ENCODE assay signal across 20 cellular contexts in genomic region chr3:32200490-32200889, GRCh38. TPM values are rescaled to one million over a fixed set of nuclear protein-coding genes. Genes with fewer than 3 reads are reported as not detected.
A peak's percentile ranks its signal among the peaks of the same experiment; 100 is the strongest.
DNase-seq lines count a peak whose midpoint lies in the region; ATAC-seq and TF ChIP-seq lines count a peak whose summit lies in the region.
"Had no signal": no experiment of that assay in that cellular context is flagged by ENCODE, and none has a peak within 500 bp of the region (broad histone marks: within the 10 kb centered on the region; RNA-seq: fewer than 3 reads in every experiment).

No MANE protein-coding gene starts in this region.

- no peak for TF ChIP-seq EP300 in sigmoid colon (IDR thresholded peaks at IDR 0.05)

- TF ChIP-seq POLR2A in sigmoid colon (IDR thresholded peaks at IDR 0.05), result no peak

- H3K36me3 ChIP-seq in left ventricle myocardium inferior (no peaks in the 10 kb centered on the region), sigmoid colon (no peaks in the 10 kb centered on the region)

- H3K4me1 ChIP-seq in left ventricle myocardium inferior (peaks cover 74% of the 10 kb centered on the region), sigmoid colon (peaks cover 0 to 3% (median 0%) of the 10 kb centered on the region in 4 donors)

- H3K27ac ChIP-seq in left ventricle myocardium inferior (replicated peaks) (peak overlapping the region; percentile 90), sigmoid colon (peak overlapping the region in 1 of 4 donors; percentile 50)
- H3K27ac ChIP-seq: RWPE1 had no signal

- DNase-seq in Daoy (ENCODE audit: low read depth) (peak; percentile 7), choroid plexus epithelial cell (ENCODE audit: low read depth) (peak; percentile 69), left ventricle myocardium inferior (peak; percentile 77), sigmoid colon (peak; percentile 89), 8988T (no peak), epidermal melanocyte (ENCODE audit: insufficient read length, low spot score) (no peak)
- DNase-seq: activated CD4-positive, alpha-beta memory T cell treated with anti-CD3 and anti-CD28 coated beads, Interleukin-2, amount 10 ng/mL, durations not matched to agents 7 days and 5 days; activated naive CD8-positive, alpha-beta T cell treated with anti-CD3 and anti-CD28 coated beads, Interleukin-2, amount 10 ng/mL, durations not matched to agents 7 days and 5 days; activated T-cell treated with anti-CD3 and anti-CD28 coated beads, Interleukin-2, amount 50 U/mL, for 48 hours; CD8-positive, alpha-beta memory T cell; cerebellar nuclear complex; EL; endodermal cell; NCI-H1417 treated with DMSO at 0.1 percent for 48 hours; NCI-H2227 treated with DMSO at 0.1 percent for 48 hours; stimulated activated naive B cell treated with anti-CD40 and anti-IgM and Interleukin-4, amounts not matched to agents 10 μg/mL and 1 μg/mL and 100 μg/mL, for 72 hours had no signal

- H3K27me3 ChIP-seq in left ventricle myocardium inferior (ENCODE audit: low read depth), result no peaks in the 10 kb centered on the region
- no peaks in the 10 kb centered on the region for H3K27me3 ChIP-seq in sigmoid colon

- H3K4me3 ChIP-seq in choroid plexus epithelial cell (ENCODE audit: low read depth, low read length) (no peak overlapping the region), left ventricle myocardium inferior (peak overlapping the region; percentile 10), sigmoid colon (no peak overlapping the region)
- H3K4me3 ChIP-seq: K562 had no signal

- H3K9me3 ChIP-seq in left ventricle myocardium inferior (replicated peaks) (no peaks in the 10 kb centered on the region), sigmoid colon (no peaks in the 10 kb centered on the region)

- TF ChIP-seq CTCF in choroid plexus epithelial cell (conservative IDR thresholded peaks at IDR 0.05; ENCODE audit: low read depth, low read length), result no peak
- TF ChIP-seq CTCF in left ventricle myocardium inferior (IDR thresholded peaks at IDR 0.05; ENCODE audit: borderline replicate concordance), result no peak
- no peak for TF ChIP-seq CTCF in sigmoid colon (IDR thresholded peaks at IDR 0.05)

- no peak for ATAC-seq in HG03439 (IDR thresholded peaks at IDR 0.05; ENCODE audit: unreplicated experiment)
- no peak for ATAC-seq in GM19395 (IDR thresholded peaks at IDR 0.05; ENCODE audit: unreplicated experiment)
- ATAC-seq: K562; stimulated activated naive B cell treated with anti-CD40 and anti-IgM and Interleukin-4, amounts not matched to agents 10 μg/mL and 1 μg/mL and 100 μg/mL, for 72 hours had no signal

- intact Hi-C loops in left ventricle myocardium inferior (cut with micrococcal nuclease), result loop anchor here (5.0 kb wide), 1 partner anchor 37 kb away; the partner anchor contains the start of gene CMTM8
- intact Hi-C loops in sigmoid colon (cut with DNase I), result no loop called here

- 84 to 86% methylated on average over 7 of the region's 7 CpGs for WGBS in sigmoid colon, 2 donors

RNA-seq across cellular contexts. Expression of gene CMTM8, which starts 38.0 kb away (rescaled TPM):
- total RNA-seq in Daoy (2014; rRNA removed; shearing (Covaris generic)), result 1.1 and 3.7 TPM in 2 replicates
- total RNA-seq in left ventricle myocardium inferior, result 5.7 TPM
- 1 to 10 TPM in 1 of 4 donors, under 1 TPM in 2, not detected in 1; 0.49 to 4.4 (median 0.81) TPM for total RNA-seq in sigmoid colon
- polyA plus RNA-seq in sigmoid colon, result 1 to 10 TPM; 4.2 to 7.9 (median 4.4) TPM
- total RNA-seq: K562 had no signal
- polyA plus RNA-seq: K562 had no signal

Comparison
In these comparisons a context has a peak if more than half of its experiments do, and no peak if none do; other contexts are left out.
1. DNase-seq: peak in Daoy (single experiment), choroid plexus epithelial cell (single experiment), left ventricle myocardium inferior (single experiment) and sigmoid colon (single experiment); none in 8988T (single experiment) and epidermal melanocyte (single experiment).